8 cellular contexts compared by ENCODE assay signal in the genomic region with DNA sequence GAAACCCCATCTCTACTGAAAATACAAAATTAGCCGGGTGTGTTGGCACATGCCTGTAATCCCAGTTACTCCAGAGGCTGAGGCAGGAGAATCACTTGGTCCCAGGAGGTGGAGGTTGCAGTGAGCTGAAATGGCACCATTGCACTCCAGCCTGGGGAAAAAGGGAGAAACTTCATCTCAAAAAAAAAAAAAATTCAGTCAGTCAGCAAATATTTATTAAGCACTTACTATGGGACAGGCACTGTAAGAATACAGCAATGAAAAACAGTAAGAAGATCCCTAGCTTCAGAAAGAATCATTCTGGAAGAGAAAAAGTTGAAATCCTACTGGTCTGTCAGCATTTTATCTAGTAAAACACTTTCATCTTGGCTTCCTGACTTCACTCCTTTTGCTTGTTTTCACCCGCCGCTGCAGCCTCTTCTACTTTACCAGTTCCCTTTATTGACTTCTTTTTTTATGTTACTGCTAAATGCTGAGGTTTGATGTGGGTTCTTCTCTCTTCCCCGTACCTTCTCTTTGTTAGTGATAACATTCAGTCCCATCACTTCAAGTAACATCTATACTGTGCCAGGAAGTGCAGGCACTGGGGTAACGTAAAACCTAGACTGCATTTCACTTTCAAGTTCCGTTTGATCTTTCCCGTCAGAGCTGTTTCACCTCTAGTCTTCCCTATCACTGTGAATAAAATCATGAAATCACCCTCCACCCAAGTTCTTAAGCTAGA. TPM values are rescaled to one million over a fixed set of nuclear protein-coding genes. Genes with fewer than 3 reads are reported as not detected.
A peak's percentile ranks its signal among the peaks of the same experiment; 100 is the strongest.
DNase-seq lines count a peak whose midpoint lies in the region; ATAC-seq, FAIRE-seq and TF ChIP-seq lines count a peak whose summit lies in the region.

No MANE protein-coding gene starts in this region.

- H3K36me3 ChIP-seq in GM23338 (ENCODE audit: insufficient read depth) (no peaks in the 10 kb centered on the region), kidney (ENCODE audit: control insufficient read depth in 1 of 2, insufficient read depth in 2 of 2, low read length in 2 of 2) (no peaks in the 10 kb centered on the region), heart right ventricle (no peaks in the 10 kb centered on the region)

- H3K4me1 ChIP-seq in GM23338 (ENCODE audit: insufficient read depth) (no peaks in the 10 kb centered on the region), kidney (ENCODE audit: control insufficient read depth in 1 of 2, insufficient read depth in 1 of 2, low read depth in 1 of 2, low read length in 2 of 2) (no peaks in the 10 kb centered on the region), heart right ventricle (no peaks in the 10 kb centered on the region)

- H3K4me2 ChIP-seq in GM23338 = no peak overlapping the region

- no peaks in the 10 kb centered on the region for H3F3A ChIP-seq in GM23338 (replicated peaks; ENCODE audit: low read depth)

- H2AFZ ChIP-seq in GM23338 = peak overlapping the region; percentile 40

- ATAC-seq in GM18498 (IDR thresholded peaks at IDR 0.05; ENCODE audit: unreplicated experiment) (peak; percentile 93), GM23338 (no peak), heart right ventricle (no peak), HG03439 (IDR thresholded peaks at IDR 0.05; ENCODE audit: unreplicated experiment) (no peak)
- peak; percentile 98 to 99 for ATAC-seq in activated naive CD4-positive, alpha-beta T cell treated with anti-CD3 and anti-CD28 coated beads, Interleukin-2, amount 50 U/mL, for 72 hours

- FAIRE-seq in kidney (lab: Jason Lieb, UNC) = no peak

- intact Hi-C loops in kidney (cut with DNase I) (no loop called here), heart right ventricle (cut with DNase I) (no loop called here)

- H3K27ac ChIP-seq in GM23338 (ENCODE audit: low read depth) = no peak overlapping the region
- H3K27ac ChIP-seq in kidney (ENCODE audit: low read depth in 2 of 2, low read length in 2 of 2) = no peak overlapping the region
- peak overlapping the region in 1 of 10 donors; percentile 12 for H3K27ac ChIP-seq in heart right ventricle

- no peaks in the 10 kb centered on the region for H3K27me3 ChIP-seq in GM23338 (ENCODE audit: insufficient read depth)
- H3K27me3 ChIP-seq in heart right ventricle = peaks cover 0 to 15% (median 0%) of the 10 kb centered on the region in 7 donors

- no peaks in the 10 kb centered on the region for H3K36me3 Mint-ChIP-seq in GM23338 (ENCODE audit: low read depth)
- no peaks in the 10 kb centered on the region for H3K36me3 Mint-ChIP-seq in activated naive CD4-positive, alpha-beta T cell treated with anti-CD3 and anti-CD28 coated beads, Interleukin-2, amount 50 U/mL, for 72 hours

- TF ChIP-seq CTCF in GM23338 (conservative IDR thresholded peaks at IDR 0.05; ENCODE audit: low read depth in 2 of 2) (no peak), kidney (IDR thresholded peaks at IDR 0.05; ENCODE audit: borderline replicate concordance, extremely low read depth, insufficient read depth) (no peak), heart right ventricle (IDR thresholded peaks at IDR 0.05) (no peak)

- H3K9me3 Mint-ChIP-seq in GM23338 = no peaks in the 10 kb centered on the region
- H3K9me3 Mint-ChIP-seq in activated naive CD4-positive, alpha-beta T cell treated with anti-CD3 and anti-CD28 coated beads, Interleukin-2, amount 50 U/mL, for 72 hours = peaks cover 0 to 4% of the 10 kb centered on the region in 2 donors

- no peaks in the 10 kb centered on the region for H3K79me2 ChIP-seq in GM23338 (replicated peaks; ENCODE audit: insufficient read depth)

- no peaks in the 10 kb centered on the region for H3K9me2 ChIP-seq in GM23338 (ENCODE audit: insufficient read depth)

- H3K27me3 Mint-ChIP-seq in GM23338 (ENCODE audit: insufficient read depth, low read depth, poor library complexity) = no peaks in the 10 kb centered on the region

- no peak for DNase-seq in GM23338 (ENCODE audit: low spot score)
- peak; percentile 57 for DNase-seq in NAMALWA (ENCODE audit: low spot score)
- DNase-seq in activated naive CD4-positive, alpha-beta T cell treated with anti-CD3 and anti-CD28 coated beads, Interleukin-2, amount 50 U/mL, for 72 hours (ENCODE audit: low spot score in 2 of 2) = peak in 1 of 2 donors; percentile 47
- no peak for DNase-seq in AG20443 (ENCODE audit: low spot score)
- DNase-seq in kidney = no peak
- no peak for DNase-seq in heart right ventricle

- no peaks in the 10 kb centered on the region for H3K9me3 ChIP-seq in kidney (ENCODE audit: control insufficient read depth in 1 of 2, low read length in 2 of 2)
- H3K9me3 ChIP-seq in heart right ventricle = no peaks in the 10 kb centered on the region

- no peak overlapping the region for H3K9ac ChIP-seq in kidney (ENCODE audit: low read length in 2 of 2)

- H3K4me3 ChIP-seq in GM23338 = no peak overlapping the region
- H3K4me3 ChIP-seq in kidney (ENCODE audit: low read length in 2 of 2) = no peak overlapping the region
- H3K4me3 ChIP-seq in heart right ventricle = no peak overlapping the region

- no peak overlapping the region for H3K27ac Mint-ChIP-seq in GM23338
- H3K27ac Mint-ChIP-seq in activated naive CD4-positive, alpha-beta T cell treated with anti-CD3 and anti-CD28 coated beads, Interleukin-2, amount 50 U/mL, for 72 hours = peak overlapping the region; percentile 31 to 91

- H4K20me1 ChIP-seq in GM23338 (replicated peaks; ENCODE audit: insufficient read depth) = no peaks in the 10 kb centered on the region

- no peak overlapping the region for H3K4me3 Mint-ChIP-seq in GM23338

- 66 to 68% methylated on average over 7 of the region's 7 CpGs for WGBS in heart right ventricle, 2 donors

- no peaks in the 10 kb centered on the region; the same call in 2 of the 3 replicates for H3K4me1 Mint-ChIP-seq in GM23338

TF ChIP-seq in GM23338, 12 proteins besides CTCF, POLR2A, EP300 and RAD21 (continues in another document):
- TF ChIP-seq, protein P1, sequence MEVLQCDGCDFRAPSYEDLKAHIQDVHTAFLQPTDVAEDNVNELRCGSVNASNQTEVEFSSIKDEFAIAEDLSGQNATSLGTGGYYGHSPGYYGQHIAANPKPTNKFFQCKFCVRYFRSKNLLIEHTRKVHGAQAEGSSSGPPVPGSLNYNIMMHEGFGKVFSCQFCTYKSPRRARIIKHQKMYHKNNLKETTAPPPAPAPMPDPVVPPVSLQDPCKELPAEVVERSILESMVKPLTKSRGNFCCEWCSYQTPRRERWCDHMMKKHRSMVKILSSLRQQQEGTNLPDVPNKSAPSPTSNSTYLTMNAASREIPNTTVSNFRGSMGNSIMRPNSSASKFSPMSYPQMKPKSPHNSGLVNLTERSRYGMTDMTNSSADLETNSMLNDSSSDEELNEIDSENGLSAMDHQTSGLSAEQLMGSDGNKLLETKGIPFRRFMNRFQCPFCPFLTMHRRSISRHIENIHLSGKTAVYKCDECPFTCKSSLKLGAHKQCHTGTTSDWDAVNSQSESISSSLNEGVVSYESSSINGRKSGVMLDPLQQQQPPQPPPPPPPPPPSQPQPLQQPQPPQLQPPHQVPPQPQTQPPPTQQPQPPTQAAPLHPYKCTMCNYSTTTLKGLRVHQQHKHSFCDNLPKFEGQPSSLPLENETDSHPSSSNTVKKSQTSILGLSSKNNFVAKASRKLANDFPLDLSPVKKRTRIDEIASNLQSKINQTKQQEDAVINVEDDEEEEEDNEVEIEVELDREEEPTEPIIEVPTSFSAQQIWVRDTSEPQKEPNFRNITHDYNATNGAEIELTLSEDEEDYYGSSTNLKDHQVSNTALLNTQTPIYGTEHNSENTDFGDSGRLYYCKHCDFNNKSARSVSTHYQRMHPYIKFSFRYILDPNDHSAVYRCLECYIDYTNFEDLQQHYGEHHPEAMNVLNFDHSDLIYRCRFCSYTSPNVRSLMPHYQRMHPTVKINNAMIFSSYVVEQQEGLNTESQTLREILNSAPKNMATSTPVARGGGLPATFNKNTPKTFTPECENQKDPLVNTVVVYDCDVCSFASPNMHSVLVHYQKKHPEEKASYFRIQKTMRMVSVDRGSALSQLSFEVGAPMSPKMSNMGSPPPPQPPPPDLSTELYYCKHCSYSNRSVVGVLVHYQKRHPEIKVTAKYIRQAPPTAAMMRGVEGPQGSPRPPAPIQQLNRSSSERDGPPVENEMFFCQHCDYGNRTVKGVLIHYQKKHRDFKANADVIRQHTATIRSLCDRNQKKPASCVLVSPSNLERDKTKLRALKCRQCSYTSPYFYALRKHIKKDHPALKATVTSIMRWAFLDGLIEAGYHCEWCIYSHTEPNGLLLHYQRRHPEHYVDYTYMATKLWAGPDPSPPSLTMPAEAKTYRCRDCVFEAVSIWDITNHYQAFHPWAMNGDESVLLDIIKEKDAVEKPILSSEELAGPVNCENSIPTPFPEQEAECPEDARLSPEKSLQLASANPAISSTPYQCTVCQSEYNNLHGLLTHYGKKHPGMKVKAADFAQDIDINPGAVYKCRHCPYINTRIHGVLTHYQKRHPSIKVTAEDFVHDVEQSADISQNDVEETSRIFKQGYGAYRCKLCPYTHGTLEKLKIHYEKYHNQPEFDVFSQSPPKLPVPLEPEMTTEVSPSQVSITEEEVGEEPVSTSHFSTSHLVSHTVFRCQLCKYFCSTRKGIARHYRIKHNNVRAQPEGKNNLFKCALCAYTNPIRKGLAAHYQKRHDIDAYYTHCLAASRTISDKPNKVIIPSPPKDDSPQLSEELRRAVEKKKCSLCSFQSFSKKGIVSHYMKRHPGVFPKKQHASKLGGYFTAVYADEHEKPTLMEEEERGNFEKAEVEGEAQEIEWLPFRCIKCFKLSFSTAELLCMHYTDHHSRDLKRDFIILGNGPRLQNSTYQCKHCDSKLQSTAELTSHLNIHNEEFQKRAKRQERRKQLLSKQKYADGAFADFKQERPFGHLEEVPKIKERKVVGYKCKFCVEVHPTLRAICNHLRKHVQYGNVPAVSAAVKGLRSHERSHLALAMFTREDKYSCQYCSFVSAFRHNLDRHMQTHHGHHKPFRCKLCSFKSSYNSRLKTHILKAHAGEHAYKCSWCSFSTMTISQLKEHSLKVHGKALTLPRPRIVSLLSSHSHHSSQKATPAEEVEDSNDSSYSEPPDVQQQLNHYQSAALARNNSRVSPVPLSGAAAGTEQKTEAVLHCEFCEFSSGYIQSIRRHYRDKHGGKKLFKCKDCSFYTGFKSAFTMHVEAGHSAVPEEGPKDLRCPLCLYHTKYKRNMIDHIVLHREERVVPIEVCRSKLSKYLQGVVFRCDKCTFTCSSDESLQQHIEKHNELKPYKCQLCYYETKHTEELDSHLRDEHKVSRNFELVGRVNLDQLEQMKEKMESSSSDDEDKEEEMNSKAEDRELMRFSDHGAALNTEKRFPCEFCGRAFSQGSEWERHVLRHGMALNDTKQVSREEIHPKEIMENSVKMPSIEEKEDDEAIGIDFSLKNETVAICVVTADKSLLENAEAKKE (CRISPR knock-in tag; IDR thresholded peaks at IDR 0.05) = no peak

RNA-seq across cellular contexts. Expression of gene TAF4B, which starts 10.8 kb away (rescaled TPM):
- 15.2 and 27.3 TPM in 2 replicates for total RNA-seq in GM23338 (2014; rRNA removed; shearing (Covaris generic))
- polyA plus RNA-seq in GM23338 (2016; fragmentation: Nextera tagmentation; extraction: Ambion mirVana) (8.1 and 9.4 TPM in 2 replicates), kidney (ENCODE audit: insufficient read depth, low read depth, low replicate concordance) (1.7 TPM), heart right ventricle (under 1 TPM; 0.73 to 0.75 TPM)
- 10 to 100 TPM; 12.7 to 29.1 TPM for total RNA-seq in activated naive CD4-positive, alpha-beta T cell treated with anti-CD3 and anti-CD28 coated beads, Interleukin-2, amount 50 U/mL, for 72 hours
- total RNA-seq in kidney (4.9 TPM), heart right ventricle (1 to 10 TPM; 1.1 to 1.8 (median 1.5) TPM)

Comparison
In these comparisons a context has a peak if more than half of its experiments do, and no peak if none do; other contexts are left out.
1. ATAC-seq: peak in GM18498 (single experiment) and activated naive CD4-positive, alpha-beta T cell treated with anti-CD3 and anti-CD28 coated beads, Interleukin-2, amount 50 U/mL, for 72 hours (2 of 2); none in GM23338 (single experiment), heart right ventricle (0 of 8) and HG03439 (single experiment).